In genomic region chr1:109491372-109491771, GRCh38 we compare ENCODE assay signal across 15 cellular contexts. TPM values are rescaled to one million over a fixed set of nuclear protein-coding genes. Genes with fewer than 3 reads are reported as not detected.
"Had no signal": no experiment of that assay in that cellular context is flagged by ENCODE, and none has a peak within 500 bp of the region (broad histone marks: within the 10 kb centered on the region; RNA-seq: fewer than 3 reads in every experiment).

No MANE protein-coding gene starts in this region.

- H3K4me3 ChIP-seq: esophagus squamous epithelium, heart left ventricle, right atrium auricular region, sigmoid colon, skin epidermis had no signal

- H3K36me3 Mint-ChIP-seq: type B pancreatic cell had no signal

- H3K27me3 Mint-ChIP-seq: dendritic cell treated with granulocyte-macrophage colony-stimulating factor and Interleukin-4, amounts not matched to agents 40 ng/mL and 50 ng/mL, for 4 days; effector memory CD8-positive, alpha-beta T cell; naive B cell; type B pancreatic cell had no signal

- H3K9me3 Mint-ChIP-seq: dendritic cell treated with granulocyte-macrophage colony-stimulating factor and Interleukin-4, amounts not matched to agents 40 ng/mL and 50 ng/mL, for 4 days; effector memory CD8-positive, alpha-beta T cell; naive B cell; nephron; type B pancreatic cell had no signal

- H3K9me3 ChIP-seq: esophagus squamous epithelium, heart left ventricle, neutrophil, right atrium auricular region, sigmoid colon had no signal

- H3K27me3 ChIP-seq: esophagus squamous epithelium, heart left ventricle, neutrophil, right atrium auricular region, sigmoid colon had no signal

- DNase-seq: esophagus squamous epithelium had no signal

- H3K27ac Mint-ChIP-seq: dendritic cell treated with granulocyte-macrophage colony-stimulating factor and Interleukin-4, amounts not matched to agents 40 ng/mL and 50 ng/mL, for 4 days; effector memory CD8-positive, alpha-beta T cell; type B pancreatic cell had no signal

- H3K27ac ChIP-seq: esophagus squamous epithelium, neutrophil, right atrium auricular region, skin epidermis had no signal

- H3K4me3 Mint-ChIP-seq: dendritic cell treated with granulocyte-macrophage colony-stimulating factor and Interleukin-4, amounts not matched to agents 40 ng/mL and 50 ng/mL, for 4 days had no signal

RNA-seq across cellular contexts. Expression of gene GPR61, which starts 48.3 kb away (rescaled TPM):
- total RNA-seq: epithelial cell of proximal tubule, esophagus squamous epithelium, kidney epithelial cell, liver, osteocyte had no signal
